Comparison of ENCODE assay signal across 8 cellular contexts in the genomic region with DNA sequence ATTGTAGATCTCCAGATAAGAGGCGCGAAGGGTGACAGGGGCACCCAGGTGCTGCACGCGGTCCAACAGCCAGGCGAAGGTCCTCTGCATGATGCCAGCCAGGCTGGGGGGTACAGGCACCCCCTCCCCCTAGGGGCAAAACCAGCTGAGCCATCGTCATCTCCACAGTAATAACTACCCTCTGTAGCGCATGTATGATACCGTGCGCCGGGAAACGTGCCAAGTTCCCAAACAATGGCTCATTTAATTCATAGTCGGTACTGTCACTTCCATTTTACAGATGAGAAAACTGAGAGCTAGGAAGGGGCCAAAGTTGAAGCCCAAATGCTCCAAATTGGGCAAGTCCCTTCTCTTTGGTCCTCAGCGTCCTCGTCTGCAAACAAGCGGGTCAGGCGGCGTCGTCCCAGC. TPM values are rescaled to one million over a fixed set of nuclear protein-coding genes. Genes with fewer than 3 reads are reported as not detected.
A peak's percentile ranks its signal among the peaks of the same experiment; 100 is the strongest.
DNase-seq lines count a peak whose midpoint lies in the region; ATAC-seq and TF ChIP-seq lines count a peak whose summit lies in the region.

No MANE protein-coding gene starts in this region.

- H3K36me3 ChIP-seq in ACC112 (ENCODE audit: insufficient read depth, low read length) (no peaks in the 10 kb centered on the region), HEK293 (ENCODE audit: control insufficient read depth in 2 of 2, insufficient read depth in 1 of 2, low read length in 2 of 2) (no peaks in the 10 kb centered on the region)

- no peak overlapping the region for H2AFZ ChIP-seq in ACC112 (ENCODE audit: low read length, unreplicated experiment)

- TF ChIP-seq CTCF in HEK293 (tag by site-specific recombination; IDR thresholded peaks at IDR 0.05) (no peak), coronary artery (IDR thresholded peaks at IDR 0.05) (no peak)

- H3K27me3 ChIP-seq in ACC112 (ENCODE audit: insufficient read depth, low read length): peaks cover 14% of the 10 kb centered on the region; the same call in 1 of the 2 replicates

- peak overlapping the region in 1 of 6 donors; percentile 15 for H3K27ac Mint-ChIP-seq in naive B cell

- H3K79me2 ChIP-seq in ACC112 (ENCODE audit: control insufficient read depth, insufficient read depth, low read length, unreplicated experiment): no peaks in the 10 kb centered on the region

- peaks cover 7 to 17% of the 10 kb centered on the region in 2 donors for H3K36me3 Mint-ChIP-seq in naive B cell

- ATAC-seq in naive B cell (ENCODE audit: low read depth in 2 of 2) (no peak), GM18517 (IDR thresholded peaks at IDR 0.05; ENCODE audit: unreplicated experiment) (no peak), HG02642 (IDR thresholded peaks at IDR 0.05; ENCODE audit: poor library complexity, unreplicated experiment) (no peak), GM19455 (IDR thresholded peaks at IDR 0.05; ENCODE audit: unreplicated experiment) (no peak)

- H3K4me1 Mint-ChIP-seq in naive B cell: peaks cover 13 to 23% (median 14%) of the 10 kb centered on the region in 3 donors

- POLR2A ChIA-PET in HEK293 (lab: Yijun Ruan, JAX): interaction anchor here (0.6 kb wide), 1 partner anchor 891 kb away, joined by 3 read pairs; no protein-coding TSS in a partner anchor

- no peak overlapping the region for H3K27ac ChIP-seq in ACC112 (ENCODE audit: low read depth, low read length)
- H3K27ac ChIP-seq in HEK293 (ENCODE audit: extremely low read depth, low read depth, low read length): no peak overlapping the region
- no peak overlapping the region for H3K27ac ChIP-seq in coronary artery

- H3K4me1 ChIP-seq in ACC112 (ENCODE audit: control insufficient read depth, insufficient read depth, low read length, unreplicated experiment) (no peaks in the 10 kb centered on the region), HEK293 (ENCODE audit: control insufficient read depth, insufficient read depth, low read length) (no peaks in the 10 kb centered on the region)

- H3K4me3 ChIP-seq in ACC112 (ENCODE audit: low read depth, low read length) (peak overlapping the region; percentile 71), HEK293 (ENCODE audit: low read depth, low read length) (peak overlapping the region; percentile 49), coronary artery (peak overlapping the region; percentile 71)

- peaks cover 5 to 12% (median 11%) of the 10 kb centered on the region in 7 donors for H3K9me3 Mint-ChIP-seq in naive B cell

- DNase-seq in coronary artery (ENCODE audit: low spot score) (no peak), naive B cell (no peak), iPS-NIHi11 (ENCODE audit: low spot score) (no peak)

- peak overlapping the region; percentile 39 to 84 (median 72) for H3K4me3 Mint-ChIP-seq in naive B cell

- H3K9me3 ChIP-seq in HEK293 (ENCODE audit: control insufficient read depth, insufficient read depth, low read depth, low read length): no peaks in the 10 kb centered on the region

- H3K27me3 Mint-ChIP-seq in naive B cell: peaks cover 28 to 68% (median 57%) of the 10 kb centered on the region in 3 donors

- CTCF ChIA-PET in HEK293 (lab: Yijun Ruan, JAX): interaction anchor here (0.6 to 1.5 kb wide), 3 partner anchors 10 to 235 kb away, joined by 3 to 9 read pairs (median 6); no protein-coding TSS in a partner anchor

TF ChIP-seq in HEK293, 187 proteins besides CTCF, POLR2A, EP300 and RAD21:
- TF ChIP-seq, protein P1, sequence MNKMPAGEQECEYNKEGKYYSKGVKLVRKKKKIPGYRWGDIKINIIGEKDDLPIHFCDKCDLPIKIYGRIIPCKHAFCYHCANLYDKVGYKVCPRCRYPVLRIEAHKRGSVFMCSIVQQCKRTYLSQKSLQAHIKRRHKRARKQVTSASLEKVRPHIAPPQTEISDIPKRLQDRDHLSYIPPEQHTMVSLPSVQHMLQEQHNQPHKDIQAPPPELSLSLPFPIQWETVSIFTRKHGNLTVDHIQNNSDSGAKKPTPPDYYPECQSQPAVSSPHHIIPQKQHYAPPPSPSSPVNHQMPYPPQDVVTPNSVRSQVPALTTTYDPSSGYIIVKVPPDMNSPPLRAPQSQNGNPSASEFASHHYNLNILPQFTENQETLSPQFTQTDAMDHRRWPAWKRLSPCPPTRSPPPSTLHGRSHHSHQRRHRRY (tag by site-specific recombination; IDR thresholded peaks at IDR 0.05): no peak
- TF ChIP-seq ZNF664 (tag by site-specific recombination; IDR thresholded peaks at IDR 0.05): peak; percentile 93
- no peak for TF ChIP-seq ZNF292 (tag by site-specific recombination; IDR thresholded peaks at IDR 0.05; ENCODE audit: borderline replicate concordance, low read depth)
- TF ChIP-seq ZNF623 (tag by site-specific recombination; IDR thresholded peaks at IDR 0.05): no peak
- TF ChIP-seq, protein P2, sequence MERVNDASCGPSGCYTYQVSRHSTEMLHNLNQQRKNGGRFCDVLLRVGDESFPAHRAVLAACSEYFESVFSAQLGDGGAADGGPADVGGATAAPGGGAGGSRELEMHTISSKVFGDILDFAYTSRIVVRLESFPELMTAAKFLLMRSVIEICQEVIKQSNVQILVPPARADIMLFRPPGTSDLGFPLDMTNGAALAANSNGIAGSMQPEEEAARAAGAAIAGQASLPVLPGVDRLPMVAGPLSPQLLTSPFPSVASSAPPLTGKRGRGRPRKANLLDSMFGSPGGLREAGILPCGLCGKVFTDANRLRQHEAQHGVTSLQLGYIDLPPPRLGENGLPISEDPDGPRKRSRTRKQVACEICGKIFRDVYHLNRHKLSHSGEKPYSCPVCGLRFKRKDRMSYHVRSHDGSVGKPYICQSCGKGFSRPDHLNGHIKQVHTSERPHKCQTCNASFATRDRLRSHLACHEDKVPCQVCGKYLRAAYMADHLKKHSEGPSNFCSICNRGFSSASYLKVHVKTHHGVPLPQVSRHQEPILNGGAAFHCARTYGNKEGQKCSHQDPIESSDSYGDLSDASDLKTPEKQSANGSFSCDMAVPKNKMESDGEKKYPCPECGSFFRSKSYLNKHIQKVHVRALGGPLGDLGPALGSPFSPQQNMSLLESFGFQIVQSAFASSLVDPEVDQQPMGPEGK (tag by site-specific recombination; IDR thresholded peaks at IDR 0.05): 0 out of 2 replicates have a peak, but pooled peaks have one; percentile 26
- TF ChIP-seq SP7 (tag by site-specific recombination; IDR thresholded peaks at IDR 0.05): 0 out of 2 replicates have a peak, but pooled peaks have one; percentile 13
- TF ChIP-seq, protein P3, sequence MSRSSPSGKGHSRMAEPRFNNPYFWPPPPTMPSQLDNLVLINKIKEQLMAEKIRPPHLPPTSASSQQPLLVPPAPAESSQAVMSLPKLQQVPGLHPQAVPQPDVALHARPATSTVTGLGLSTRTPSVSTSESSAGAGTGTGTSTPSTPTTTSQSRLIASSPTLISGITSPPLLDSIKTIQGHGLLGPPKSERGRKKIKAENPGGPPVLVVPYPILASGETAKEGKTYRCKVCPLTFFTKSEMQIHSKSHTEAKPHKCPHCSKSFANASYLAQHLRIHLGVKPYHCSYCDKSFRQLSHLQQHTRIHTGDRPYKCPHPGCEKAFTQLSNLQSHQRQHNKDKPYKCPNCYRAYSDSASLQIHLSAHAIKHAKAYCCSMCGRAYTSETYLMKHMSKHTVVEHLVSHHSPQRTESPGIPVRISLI (tag by site-specific recombination; IDR thresholded peaks at IDR 0.05): no peak

RNA-seq across cellular contexts. Expression of a gene that starts 1.5 kb away (rescaled TPM):
- polyA plus RNA-seq in naive B cell (ENCODE audit: low read depth in 6 of 6): not detected

RNA-seq across cellular contexts. Expression of a gene that starts 19.5 kb away (rescaled TPM):
- polyA plus RNA-seq in naive B cell (ENCODE audit: low read depth in 6 of 6): not detected

RNA-seq across cellular contexts. Expression of a gene that starts 57.7 kb away (rescaled TPM):
- polyA plus RNA-seq in naive B cell (ENCODE audit: low read depth in 6 of 6): under 1 TPM in 1 of 6 donors, not detected in 5; 0.04 TPM
